1 cellular context compared by ENCODE assay signal in genomic region chr4:14333616-14334015, GRCh38.
TF ChIP-seq lines count a peak whose summit lies in the region.

No MANE protein-coding gene starts in this region.

TF ChIP-seq in HepG2, 621 proteins besides CTCF, POLR2A, EP300 and RAD21 (continued from another document):
- TF ChIP-seq, protein P1, sequence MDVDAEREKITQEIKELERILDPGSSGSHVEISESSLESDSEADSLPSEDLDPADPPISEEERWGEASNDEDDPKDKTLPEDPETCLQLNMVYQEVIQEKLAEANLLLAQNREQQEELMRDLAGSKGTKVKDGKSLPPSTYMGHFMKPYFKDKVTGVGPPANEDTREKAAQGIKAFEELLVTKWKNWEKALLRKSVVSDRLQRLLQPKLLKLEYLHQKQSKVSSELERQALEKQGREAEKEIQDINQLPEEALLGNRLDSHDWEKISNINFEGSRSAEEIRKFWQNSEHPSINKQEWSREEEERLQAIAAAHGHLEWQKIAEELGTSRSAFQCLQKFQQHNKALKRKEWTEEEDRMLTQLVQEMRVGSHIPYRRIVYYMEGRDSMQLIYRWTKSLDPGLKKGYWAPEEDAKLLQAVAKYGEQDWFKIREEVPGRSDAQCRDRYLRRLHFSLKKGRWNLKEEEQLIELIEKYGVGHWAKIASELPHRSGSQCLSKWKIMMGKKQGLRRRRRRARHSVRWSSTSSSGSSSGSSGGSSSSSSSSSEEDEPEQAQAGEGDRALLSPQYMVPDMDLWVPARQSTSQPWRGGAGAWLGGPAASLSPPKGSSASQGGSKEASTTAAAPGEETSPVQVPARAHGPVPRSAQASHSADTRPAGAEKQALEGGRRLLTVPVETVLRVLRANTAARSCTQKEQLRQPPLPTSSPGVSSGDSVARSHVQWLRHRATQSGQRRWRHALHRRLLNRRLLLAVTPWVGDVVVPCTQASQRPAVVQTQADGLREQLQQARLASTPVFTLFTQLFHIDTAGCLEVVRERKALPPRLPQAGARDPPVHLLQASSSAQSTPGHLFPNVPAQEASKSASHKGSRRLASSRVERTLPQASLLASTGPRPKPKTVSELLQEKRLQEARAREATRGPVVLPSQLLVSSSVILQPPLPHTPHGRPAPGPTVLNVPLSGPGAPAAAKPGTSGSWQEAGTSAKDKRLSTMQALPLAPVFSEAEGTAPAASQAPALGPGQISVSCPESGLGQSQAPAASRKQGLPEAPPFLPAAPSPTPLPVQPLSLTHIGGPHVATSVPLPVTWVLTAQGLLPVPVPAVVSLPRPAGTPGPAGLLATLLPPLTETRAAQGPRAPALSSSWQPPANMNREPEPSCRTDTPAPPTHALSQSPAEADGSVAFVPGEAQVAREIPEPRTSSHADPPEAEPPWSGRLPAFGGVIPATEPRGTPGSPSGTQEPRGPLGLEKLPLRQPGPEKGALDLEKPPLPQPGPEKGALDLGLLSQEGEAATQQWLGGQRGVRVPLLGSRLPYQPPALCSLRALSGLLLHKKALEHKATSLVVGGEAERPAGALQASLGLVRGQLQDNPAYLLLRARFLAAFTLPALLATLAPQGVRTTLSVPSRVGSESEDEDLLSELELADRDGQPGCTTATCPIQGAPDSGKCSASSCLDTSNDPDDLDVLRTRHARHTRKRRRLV (CRISPR knock-in tag; IDR thresholded peaks at IDR 0.05) = no peak
- TF ChIP-seq, protein P2, sequence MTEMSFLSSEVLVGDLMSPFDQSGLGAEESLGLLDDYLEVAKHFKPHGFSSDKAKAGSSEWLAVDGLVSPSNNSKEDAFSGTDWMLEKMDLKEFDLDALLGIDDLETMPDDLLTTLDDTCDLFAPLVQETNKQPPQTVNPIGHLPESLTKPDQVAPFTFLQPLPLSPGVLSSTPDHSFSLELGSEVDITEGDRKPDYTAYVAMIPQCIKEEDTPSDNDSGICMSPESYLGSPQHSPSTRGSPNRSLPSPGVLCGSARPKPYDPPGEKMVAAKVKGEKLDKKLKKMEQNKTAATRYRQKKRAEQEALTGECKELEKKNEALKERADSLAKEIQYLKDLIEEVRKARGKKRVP (CRISPR knock-in tag; IDR thresholded peaks at IDR 0.05) = no peak
- TF ChIP-seq, protein P3, sequence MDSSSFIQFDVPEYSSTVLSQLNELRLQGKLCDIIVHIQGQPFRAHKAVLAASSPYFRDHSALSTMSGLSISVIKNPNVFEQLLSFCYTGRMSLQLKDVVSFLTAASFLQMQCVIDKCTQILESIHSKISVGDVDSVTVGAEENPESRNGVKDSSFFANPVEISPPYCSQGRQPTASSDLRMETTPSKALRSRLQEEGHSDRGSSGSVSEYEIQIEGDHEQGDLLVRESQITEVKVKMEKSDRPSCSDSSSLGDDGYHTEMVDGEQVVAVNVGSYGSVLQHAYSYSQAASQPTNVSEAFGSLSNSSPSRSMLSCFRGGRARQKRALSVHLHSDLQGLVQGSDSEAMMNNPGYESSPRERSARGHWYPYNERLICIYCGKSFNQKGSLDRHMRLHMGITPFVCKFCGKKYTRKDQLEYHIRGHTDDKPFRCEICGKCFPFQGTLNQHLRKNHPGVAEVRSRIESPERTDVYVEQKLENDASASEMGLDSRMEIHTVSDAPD (CRISPR knock-in tag; IDR thresholded peaks at IDR 0.05) = no peak
- TF ChIP-seq MBNL3 (CRISPR knock-in tag; conservative IDR thresholded peaks at IDR 0.05) (no peak), ZC3H13 (CRISPR knock-in tag; IDR thresholded peaks at IDR 0.05) (no peak), MEIS1 (CRISPR knock-in tag; IDR thresholded peaks at IDR 0.05; ENCODE audit: borderline replicate concordance) (no peak), BRD4 (CRISPR knock-in tag; IDR thresholded peaks at IDR 0.05) (no peak), SRSF4 (IDR thresholded peaks at IDR 0.05; ENCODE audit: low read depth, low read length, poor library complexity, severe bottlenecking) (no peak), WIZ (CRISPR knock-in tag; IDR thresholded peaks at IDR 0.05) (no peak), ELF3 (CRISPR knock-in tag; IDR thresholded peaks at IDR 0.05) (no peak)
